15 cellular contexts compared by ENCODE assay signal in the genomic region with DNA sequence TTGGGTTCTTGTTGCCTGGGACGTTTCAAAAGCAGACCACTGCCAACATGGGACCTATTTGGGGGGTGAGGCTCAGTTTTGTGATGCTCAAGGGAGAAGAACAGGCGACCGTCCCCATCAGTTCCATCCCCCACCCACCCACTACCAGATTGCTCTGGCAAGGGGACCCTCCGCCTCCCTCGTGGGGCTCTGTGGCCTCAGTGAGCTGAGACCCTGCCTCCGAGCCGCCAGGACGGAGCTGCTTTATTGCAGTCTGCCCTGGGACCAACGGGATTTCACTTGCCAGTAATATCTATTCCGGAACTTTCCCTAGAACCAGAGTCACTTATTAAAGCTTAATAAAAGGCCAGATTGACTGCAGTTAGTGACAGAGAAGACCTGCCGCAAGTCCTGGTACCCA.
"Had no signal": no experiment of that assay in that cellular context is flagged by ENCODE, and none has a peak within 500 bp of the region (broad histone marks: within the 10 kb centered on the region; RNA-seq: fewer than 3 reads in every experiment).

No MANE protein-coding gene starts in this region.

- ATAC-seq: activated naive CD8-positive, alpha-beta T cell treated with anti-CD3 and anti-CD28 coated beads, Interleukin-2, amount 50 U/mL, for 24 hours; left lobe of liver; sciatic nerve; stimulated activated naive CD8-positive, alpha-beta T cell treated with anti-CD3 and anti-CD28 coated beads, Interleukin-15, Interleukin-2, amounts not matched to agents 100 U/mL and 50 U/mL, for 24 hours had no signal

- H3K36me3 ChIP-seq: prostate gland, suprapubic skin had no signal

- H3K4me3 Mint-ChIP-seq: nephron progenitor cell had no signal

- H3K27me3 ChIP-seq: hepatocyte, suprapubic skin had no signal

- H3K9me3 Mint-ChIP-seq: activated naive CD8-positive, alpha-beta T cell treated with anti-CD3 and anti-CD28 coated beads, Interleukin-2, amount 50 U/mL, for 24 hours; nephron progenitor cell had no signal

- H3K4me3 ChIP-seq: hepatocyte, mucosa of descending colon, prostate gland, suprapubic skin had no signal

- H3K79me2 ChIP-seq: hepatocyte had no signal

- H3K27me3 Mint-ChIP-seq: activated naive CD8-positive, alpha-beta T cell treated with anti-CD3 and anti-CD28 coated beads, Interleukin-2, amount 50 U/mL, for 24 hours had no signal

- H2AFZ ChIP-seq: hepatocyte had no signal

- H3K27ac Mint-ChIP-seq: activated naive CD8-positive, alpha-beta T cell treated with anti-CD3 and anti-CD28 coated beads, Interleukin-2, amount 50 U/mL, for 24 hours; nephron progenitor cell had no signal

- H3K27ac ChIP-seq: suprapubic skin had no signal

- H3K9me3 ChIP-seq: mucosa of descending colon, prostate gland, suprapubic skin had no signal

- DNase-seq: activated CD4-positive, alpha-beta T cell treated with anti-CD3 and anti-CD28 coated beads for 1 hour; activated CD8-positive, alpha-beta memory T cell treated with anti-CD3 and anti-CD28 coated beads, Interleukin-2, amount 50 U/mL, for 48 hours; activated gamma-delta T cell treated with Interleukin-2 at 50 U/mL for 16 hours; activated naive CD8-positive, alpha-beta T cell treated with anti-CD3 and anti-CD28 coated beads, Interleukin-2, amount 50 U/mL, for 24 hours; erythroblast; islet precursor cell; mucosa of descending colon; nephron progenitor cell; stimulated activated naive CD8-positive, alpha-beta T cell treated with anti-CD3 and anti-CD28 coated beads, Interleukin-15, Interleukin-2, amounts not matched to agents 100 U/mL and 50 U/mL, for 24 hours; T1000 had no signal
